Comparison of ENCODE assay signal across 14 cellular contexts in the genomic region with DNA sequence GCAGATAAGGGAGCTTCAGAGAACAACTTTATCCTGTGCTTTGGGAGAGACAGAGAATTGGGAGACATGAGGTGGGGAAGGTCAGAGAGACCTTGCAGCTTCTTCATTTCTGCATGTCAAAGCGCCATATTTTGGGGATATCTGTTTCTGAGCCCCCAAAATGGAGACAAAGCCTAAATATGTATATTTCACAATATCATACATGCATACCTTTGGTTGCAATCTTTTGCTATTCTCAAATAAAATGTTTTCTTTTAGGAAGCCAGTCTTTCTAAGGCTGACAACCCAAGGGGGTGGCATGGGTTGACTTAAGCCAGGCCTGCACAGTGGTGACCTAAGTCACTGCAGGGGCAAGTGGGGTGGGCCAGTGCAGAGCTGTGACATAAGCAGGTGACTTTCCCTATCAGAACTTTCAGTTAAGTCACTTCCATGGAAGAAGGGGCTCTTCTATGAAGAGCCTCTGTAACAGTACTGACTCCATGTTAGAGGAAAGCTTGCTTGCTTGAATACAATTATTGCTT. TPM values are rescaled to one million over a fixed set of nuclear protein-coding genes. Genes with fewer than 3 reads are reported as not detected.
DNase-seq lines count a peak whose midpoint lies in the region; ATAC-seq and TF ChIP-seq lines count a peak whose summit lies in the region.
"Had no signal": no experiment of that assay in that cellular context is flagged by ENCODE, and none has a peak within 500 bp of the region (broad histone marks: within the 10 kb centered on the region; RNA-seq: fewer than 3 reads in every experiment).

No MANE protein-coding gene starts in this region.

- POLR2A ChIA-PET in IMR-90 (lab: Charles Lee; ENCODE audit: unreplicated experiment) = no interaction called here

- H3K9me3 ChIP-seq in IMR-90 (ENCODE audit: control insufficient read depth, insufficient read depth, low read length) = no peaks in the 10 kb centered on the region
- H3K9me3 ChIP-seq: BE2C had no signal

- H3K79me1 ChIP-seq in IMR-90 (ENCODE audit: low read depth in 1 of 2, low read length in 2 of 2) = no peaks in the 10 kb centered on the region

- H3K27ac Mint-ChIP-seq in activated naive CD8-positive, alpha-beta T cell treated with anti-CD3 and anti-CD28 coated beads, Interleukin-2, amount 50 U/mL, for 24 hours = no peak overlapping the region
- H3K27ac Mint-ChIP-seq: CD4-positive, CD25-positive, alpha-beta regulatory T cell; GM23338 had no signal

- DNase-seq in IMR-90 = no peak
- no peak for DNase-seq in brain microvascular endothelial cell
- no peak for DNase-seq in hepatic stellate cell (ENCODE audit: low spot score)
- DNase-seq in dorsolateral prefrontal cortex = no peak
- DNase-seq in activated naive CD8-positive, alpha-beta T cell treated with anti-CD3 and anti-CD28 coated beads, Interleukin-2, amount 50 U/mL, for 24 hours = no peak
- DNase-seq: ACHN; BE2C; C1 segment of cervical spinal cord; Caco-2; CD4-positive, CD25-positive, alpha-beta regulatory T cell; CD8-positive, alpha-beta memory T cell; HCEC 1CT had no signal

- peaks cover 2% of the 10 kb centered on the region for H3K27me3 Mint-ChIP-seq in activated naive CD8-positive, alpha-beta T cell treated with anti-CD3 and anti-CD28 coated beads, Interleukin-2, amount 50 U/mL, for 24 hours

- TF ChIP-seq CTCF in IMR-90 (conservative IDR thresholded peaks at IDR 0.05; ENCODE audit: low read depth, low read length) = no peak
- peak; percentile 16 for TF ChIP-seq CTCF in brain microvascular endothelial cell (IDR thresholded peaks at IDR 0.05; ENCODE audit: low read depth, low read length, missing control alignments)
- no peak for TF ChIP-seq CTCF in dorsolateral prefrontal cortex (IDR thresholded peaks at IDR 0.05 in 54 of 56, conservative IDR thresholded peaks at IDR 0.05 in 2 of 56; ENCODE audit: low read depth in 1 of 56, partially characterized antibody in 56 of 56)

- H4K8ac ChIP-seq in IMR-90 (ENCODE audit: low read depth in 2 of 2, low read length in 2 of 2) = no peak overlapping the region

- H3K27me3 ChIP-seq in IMR-90 (ENCODE audit: control insufficient read depth, insufficient read depth, low read length) = peaks cover 20% of the 10 kb centered on the region
- no peaks in the 10 kb centered on the region for H3K27me3 ChIP-seq in brain microvascular endothelial cell (replicated peaks)
- peaks cover 0 to 6% (median 0%) of the 10 kb centered on the region in 45 donors for H3K27me3 ChIP-seq in dorsolateral prefrontal cortex
- H3K27me3 ChIP-seq: BE2C had no signal

- dilution Hi-C loops in IMR-90 (cut with HindIII; ENCODE audit: low sequenced_read_pairs, unreplicated experiment) = no loop called here

- H3K18ac ChIP-seq in IMR-90 (ENCODE audit: low read depth, low read length) = no peak overlapping the region

- H3K4me3 ChIP-seq in IMR-90 (ENCODE audit: insufficient read depth, low read depth, low read length) = no peak overlapping the region
- no peak overlapping the region for H3K4me3 ChIP-seq in brain microvascular endothelial cell (ENCODE audit: low read depth, low read length)
- no peak overlapping the region for H3K4me3 ChIP-seq in dorsolateral prefrontal cortex
- H3K4me3 ChIP-seq: GM23338 had no signal

- no peak overlapping the region for H3K23ac ChIP-seq in IMR-90 (ENCODE audit: low read depth, low read length)

- H3K4me3 Mint-ChIP-seq in activated naive CD8-positive, alpha-beta T cell treated with anti-CD3 and anti-CD28 coated beads, Interleukin-2, amount 50 U/mL, for 24 hours = no peak overlapping the region
- H3K4me3 Mint-ChIP-seq: CD4-positive, CD25-positive, alpha-beta regulatory T cell; CD8-positive, alpha-beta memory T cell; GM23338 had no signal

- H3K27ac ChIP-seq in IMR-90 (ENCODE audit: insufficient read depth, low read length) (no peak overlapping the region), brain microvascular endothelial cell (no peak overlapping the region), dorsolateral prefrontal cortex (no peak overlapping the region)
- H3K27ac ChIP-seq: KMS-11 had no signal

- H2AK9ac ChIP-seq in IMR-90 (replicated peaks; ENCODE audit: low read depth, low read length, poor library complexity) = no peak overlapping the region

- peaks cover 3% of the 10 kb centered on the region for H3K4me1 Mint-ChIP-seq in activated naive CD8-positive, alpha-beta T cell treated with anti-CD3 and anti-CD28 coated beads, Interleukin-2, amount 50 U/mL, for 24 hours
- H3K4me1 Mint-ChIP-seq: CD8-positive, alpha-beta memory T cell; GM23338 had no signal

- TF ChIP-seq POLR2A in IMR-90 (IDR thresholded peaks at IDR 0.05; ENCODE audit: low read depth, low read length) = no peak

- no CpG with 5 or more reads among the region's 1 CpG for WGBS in IMR-90 (ENCODE audit: extremely low coverage in 2 of 2, insufficient read length in 1 of 2), 2 experiments

- no peak overlapping the region for H3K14ac ChIP-seq in IMR-90 (replicated peaks; ENCODE audit: low read depth, low read length)

- H3K9ac ChIP-seq in IMR-90 (ENCODE audit: low read depth, low read length) = no peak overlapping the region
- H3K9ac ChIP-seq: KMS-11 had no signal

- in situ Hi-C loops in IMR-90 (cut with MboI; ENCODE audit: low sequenced_read_pairs) = no loop called here
- in situ Hi-C loops in brain microvascular endothelial cell (cut with HindIII; ENCODE audit: low pct_ligation_motif_present, low sequenced_read_pairs) = no loop called here

- ATAC-seq in IMR-90 (ENCODE audit: low read depth) = no peak
- no peak for ATAC-seq in activated naive CD8-positive, alpha-beta T cell treated with anti-CD3 and anti-CD28 coated beads, Interleukin-2, amount 50 U/mL, for 24 hours
- ATAC-seq: GM23338 had no signal

- intact Hi-C loops in IMR-90 (cut with micrococcal nuclease) (no loop called here), dorsolateral prefrontal cortex (cut with DNase I) (no loop called here)

- CTCF ChIA-PET in IMR-90 (lab: Yijun Ruan, JAX) = interaction anchor here (1.0 kb wide), 1 partner anchor 8 kb away, joined by 3 read pairs; no protein-coding TSS in a partner anchor

- no peak for TF ChIP-seq RAD21 in IMR-90 (IDR thresholded peaks at IDR 0.05; ENCODE audit: low read length)

- H3K4ac ChIP-seq in IMR-90 (ENCODE audit: low read depth, low read length) = no peak overlapping the region

- no peak overlapping the region for H2BK15ac ChIP-seq in IMR-90 (ENCODE audit: low read depth, low read length)

- H3K4me1 ChIP-seq in IMR-90 (ENCODE audit: control insufficient read depth, insufficient read depth, low read length) = peaks cover 2% of the 10 kb centered on the region; the same call in 1 of the 2 replicates
- H3K4me1 ChIP-seq: BE2C had no signal

- H2BK120ac ChIP-seq in IMR-90 (ENCODE audit: low read depth, low read length) = no peak overlapping the region

- no peak overlapping the region for H2AK5ac ChIP-seq in IMR-90 (ENCODE audit: low read depth, low read length)

- H2AFZ ChIP-seq in IMR-90 (replicated peaks; ENCODE audit: low read length, poor library complexity) = no peak overlapping the region
- H2AFZ ChIP-seq: GM23338 had no signal

- H3K56ac ChIP-seq in IMR-90 (ENCODE audit: extremely low read depth, insufficient read depth, low read length) = no peak overlapping the region

- H3K9me1 ChIP-seq in IMR-90 (ENCODE audit: insufficient read depth, low read length) = no peaks in the 10 kb centered on the region

- H4K20me1 ChIP-seq in IMR-90 (ENCODE audit: insufficient read depth, low read length) = no peaks in the 10 kb centered on the region

- H3K36me3 ChIP-seq in IMR-90 (ENCODE audit: control insufficient read depth, insufficient read depth, low read length) = no peaks in the 10 kb centered on the region
- H3K36me3 ChIP-seq in brain microvascular endothelial cell (replicated peaks) = no peaks in the 10 kb centered on the region
- H3K36me3 ChIP-seq: BE2C had no signal

- peaks cover 3% of the 10 kb centered on the region for H3K36me3 Mint-ChIP-seq in activated naive CD8-positive, alpha-beta T cell treated with anti-CD3 and anti-CD28 coated beads, Interleukin-2, amount 50 U/mL, for 24 hours (ENCODE audit: low read depth)
- H3K36me3 Mint-ChIP-seq: CD4-positive, CD25-positive, alpha-beta regulatory T cell; CD8-positive, alpha-beta memory T cell had no signal

- H3K4me2 ChIP-seq in IMR-90 (ENCODE audit: low read depth, low read length) = no peak overlapping the region
- H3K4me2 ChIP-seq: GM23338, KMS-11 had no signal

- no peak overlapping the region for H4K5ac ChIP-seq in IMR-90 (ENCODE audit: low read depth, low read length)

- H2BK5ac ChIP-seq in IMR-90 (ENCODE audit: low read depth, low read length, poor library complexity, severe bottlenecking) = no peak overlapping the region

- peaks cover 2% of the 10 kb centered on the region for H3K9me3 Mint-ChIP-seq in activated naive CD8-positive, alpha-beta T cell treated with anti-CD3 and anti-CD28 coated beads, Interleukin-2, amount 50 U/mL, for 24 hours
- H3K9me3 Mint-ChIP-seq: CD8-positive, alpha-beta memory T cell had no signal

- H2BK20ac ChIP-seq in IMR-90 (ENCODE audit: low read depth, low read length) = no peak overlapping the region

- BruUV-seq in IMR-90 (replicated peaks; lab: Mats Ljungman, UMichigan) = no TSS peak

- no peak overlapping the region for H4K91ac ChIP-seq in IMR-90 (ENCODE audit: insufficient read depth, low read depth, low read length)

RNA-seq across cellular contexts. Expression of a gene that starts 13.9 kb away (rescaled TPM):
- 48.9 TPM in 2 replicates for total RNA-seq in IMR-90 (2012; rRNA removed)
- 95.4 and 121 TPM in 2 replicates for polyA plus RNA-seq in IMR-90 (2012; rRNA removed)
- 115 and 152 TPM in 2 replicates for polyA plus RNA-seq in IMR-90 (2012; cell fraction: cytosol; rRNA removed)
- 146 and 244 TPM in 2 replicates for polyA plus RNA-seq in IMR-90 (2012; cell fraction: nucleus; rRNA removed; ENCODE audit: low replicate concordance)
- total RNA-seq in dorsolateral prefrontal cortex = 10 to 100 TPM; 31.4 to 79.7 (median 54.4) TPM

RNA-seq across cellular contexts. Expression of a gene that starts 17.1 kb away (rescaled TPM):
- total RNA-seq in IMR-90 (2012; rRNA removed) = 465 and 524 TPM in 2 replicates
- polyA plus RNA-seq in IMR-90 (2012; rRNA removed) = 548 and 630 TPM in 2 replicates
- 522 and 1,067 TPM in 2 replicates for polyA plus RNA-seq in IMR-90 (2012; cell fraction: cytosol; rRNA removed)
- 571 and 1,090 TPM in 2 replicates for polyA plus RNA-seq in IMR-90 (2012; cell fraction: nucleus; rRNA removed; ENCODE audit: low replicate concordance)
- total RNA-seq in dorsolateral prefrontal cortex = 100 to 1,000 TPM; 226 to 417 (median 315) TPM

RNA-seq across cellular contexts. Expression of a gene that starts 19.9 kb away (rescaled TPM):
- 4.3 and 4.7 TPM in 2 replicates for total RNA-seq in IMR-90 (2012; rRNA removed)
- polyA plus RNA-seq in IMR-90 (2012; rRNA removed) = 13.0 and 15.4 TPM in 2 replicates
- 20.6 and 27.3 TPM in 2 replicates for polyA plus RNA-seq in IMR-90 (2012; cell fraction: cytosol; rRNA removed)
- polyA plus RNA-seq in IMR-90 (2012; cell fraction: nucleus; rRNA removed; ENCODE audit: low replicate concordance) = 46.8 and 78.0 TPM in 2 replicates
- 10 to 100 TPM; 10.3 to 25.9 (median 17.7) TPM for total RNA-seq in dorsolateral prefrontal cortex

RNA-seq across cellular contexts. Expression of a gene that starts 26.7 kb away (rescaled TPM):
- total RNA-seq in IMR-90 (2012; rRNA removed) (1.1 and 1.4 TPM in 2 replicates), dorsolateral prefrontal cortex (10 to 100 TPM in 112 of 120 experiments, 1 to 10 TPM in 8; 6.4 to 80.4 (median 20.6) TPM)
- 1.7 and 2.6 TPM in 2 replicates for polyA plus RNA-seq in IMR-90 (2012; rRNA removed)
- polyA plus RNA-seq in IMR-90 (2012; cell fraction: cytosol; rRNA removed) = 1.5 and 2.6 TPM in 2 replicates
- polyA plus RNA-seq in IMR-90 (2012; cell fraction: nucleus; rRNA removed; ENCODE audit: low replicate concordance) = 2.1 and 4.8 TPM in 2 replicates
- polyA plus RNA-seq: CD4-positive, CD25-positive, alpha-beta regulatory T cell; CD8-positive, alpha-beta memory T cell had no signal

RNA-seq across cellular contexts. Expression of a gene that starts 40.5 kb away (rescaled TPM):
- total RNA-seq in IMR-90 (2012; rRNA removed) (306 and 330 TPM in 2 replicates), dorsolateral prefrontal cortex (100 to 1,000 TPM; 206 to 403 (median 322) TPM)
- 1,099 and 1,100 TPM in 2 replicates for polyA plus RNA-seq in IMR-90 (2012; rRNA removed)
- polyA plus RNA-seq in IMR-90 (2012; cell fraction: cytosol; rRNA removed) = 570 and 893 TPM in 2 replicates
- 435 and 685 TPM in 2 replicates for polyA plus RNA-seq in IMR-90 (2012; cell fraction: nucleus; rRNA removed; ENCODE audit: low replicate concordance)
